In the genomic region with DNA sequence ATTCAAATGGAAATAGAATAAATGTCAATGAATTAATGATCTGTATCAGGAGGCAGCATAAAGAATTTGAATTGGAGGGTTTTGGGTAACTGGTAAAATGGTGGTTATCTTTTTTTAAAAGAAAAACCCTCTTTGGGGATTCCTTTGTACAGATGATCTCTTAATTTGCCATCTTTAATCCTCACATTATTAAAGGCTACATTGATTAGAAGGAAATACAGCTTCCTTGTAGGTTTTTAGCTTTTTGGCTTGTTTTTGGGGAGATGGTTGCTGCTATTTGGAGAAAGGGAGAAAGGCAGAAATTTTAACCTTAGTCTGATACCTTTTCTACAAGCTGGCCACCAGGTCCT, we compare ENCODE assay signal across 8 cellular contexts. TPM values are rescaled to one million over a fixed set of nuclear protein-coding genes. Genes with fewer than 3 reads are reported as not detected.
DNase-seq lines count a peak whose midpoint lies in the region; ATAC-seq, FAIRE-seq and TF ChIP-seq lines count a peak whose summit lies in the region.

No MANE protein-coding gene starts in this region.

- DNase-seq in Calu3 (no peak), PC-9 (no peak), endothelial cell of umbilical vein (ENCODE audit: low read depth, low spot score) (no peak), NCI-H1930 (lab: John Stamatoyannopoulos, UW) (no peak), NCI-H226 (no peak), HuH-7 (ENCODE audit: low spot score) (no peak)

- CTCF ChIA-PET in Calu3 (lab: Charles Lee) = interaction anchor here (1.1 to 1.6 kb wide), 2 partner anchors 103 to 346 kb away, joined by 3 to 4 read pairs; no protein-coding TSS in a partner anchor
- CTCF ChIA-PET in PC-9 (lab: Charles Lee) = no interaction called here
- CTCF ChIA-PET in endothelial cell of umbilical vein (lab: Charles Lee) = interaction anchor here (1.0 to 6.5 kb wide), 10 partner anchors 9 to 104 kb away, joined by 3 to 62 read pairs (median 6); no protein-coding TSS in a partner anchor

- peaks cover 21% of the 10 kb centered on the region for H3K36me3 Mint-ChIP-seq in Calu3 (ENCODE audit: insufficient read depth, unreplicated experiment)

- no peaks in the 10 kb centered on the region for H3K36me3 ChIP-seq in PC-9 (ENCODE audit: low read depth)
- no peaks in the 10 kb centered on the region for H3K36me3 ChIP-seq in endothelial cell of umbilical vein (ENCODE audit: control insufficient read depth in 2 of 2, extremely low read depth in 1 of 2, insufficient read depth in 2 of 2, low read length in 2 of 2)
- H3K36me3 ChIP-seq in parathyroid adenoma (ENCODE audit: control insufficient read depth, insufficient read depth, low read length) = no peaks in the 10 kb centered on the region

- intact Hi-C loops in Calu3 (cut with micrococcal nuclease; ENCODE audit: unreplicated experiment) = loop anchor here (5.0 kb wide), 1 partner anchor 33 kb away; no protein-coding TSS in a partner anchor
- intact Hi-C loops in PC-9 (cut with micrococcal nuclease; ENCODE audit: unreplicated experiment) = no loop called here
- intact Hi-C loops in endothelial cell of umbilical vein (cut with micrococcal nuclease) = loop anchor here (10.0 kb wide), 1 partner anchor 424 kb away; no protein-coding TSS in a partner anchor

- no peak for FAIRE-seq in endothelial cell of umbilical vein (lab: Jason Lieb, UNC)

- H3K27me3 Mint-ChIP-seq in Calu3 (ENCODE audit: unreplicated experiment) = no peaks in the 10 kb centered on the region

- H3K9me3 ChIP-seq in PC-9 (ENCODE audit: insufficient read depth, low read depth) (no peaks in the 10 kb centered on the region), endothelial cell of umbilical vein (replicated peaks; ENCODE audit: control insufficient read depth, insufficient read depth, low read length) (no peaks in the 10 kb centered on the region), parathyroid adenoma (ENCODE audit: control insufficient read depth, low read length) (no peaks in the 10 kb centered on the region)

- H3K4me1 Mint-ChIP-seq in Calu3 (ENCODE audit: low read depth, unreplicated experiment) = peaks cover 26% of the 10 kb centered on the region

- peak overlapping the region; percentile 76; the same call in 1 of the 2 replicates for H3K4me3 ChIP-seq in PC-9
- H3K4me3 ChIP-seq in endothelial cell of umbilical vein (replicated peaks in 1 of 3; ENCODE audit: insufficient read depth in 1 of 3, low read depth in 1 of 3, low read length in 3 of 3) = peak overlapping the region in 1 of 3 experiments; percentile 9
- peak overlapping the region; percentile 89 for H3K4me3 ChIP-seq in parathyroid adenoma (ENCODE audit: low read depth, low read length)

- H3K9me1 ChIP-seq in endothelial cell of umbilical vein (replicated peaks; ENCODE audit: control insufficient read depth, extremely low read depth, insufficient read depth, low read length) = no peaks in the 10 kb centered on the region

- H3K27me3 ChIP-seq in PC-9 (ENCODE audit: insufficient read depth, low read depth) = no peaks in the 10 kb centered on the region
- no peaks in the 10 kb centered on the region for H3K27me3 ChIP-seq in endothelial cell of umbilical vein (ENCODE audit: control insufficient read depth in 2 of 2, insufficient read depth in 2 of 2, low read length in 2 of 2)
- H3K27me3 ChIP-seq in parathyroid adenoma (ENCODE audit: control insufficient read depth, insufficient read depth, low read length) = no peaks in the 10 kb centered on the region

- peaks cover 15% of the 10 kb centered on the region for H3F3A ChIP-seq in PC-9 (ENCODE audit: insufficient read depth, low read depth)

- H3K27ac Mint-ChIP-seq in Calu3 (ENCODE audit: unreplicated experiment) = peak overlapping the region; percentile 100

- H4K20me1 ChIP-seq in PC-9 (ENCODE audit: insufficient read depth) (no peaks in the 10 kb centered on the region), endothelial cell of umbilical vein (replicated peaks; ENCODE audit: control insufficient read depth, extremely low read depth, insufficient read depth, low read length) (peaks cover 2% of the 10 kb centered on the region)

- BruUV-seq in Calu3 (replicated peaks; lab: Mats Ljungman, UMichigan) (no TSS peak), PC-9 (replicated peaks; lab: Mats Ljungman, UMichigan) (no TSS peak), endothelial cell of umbilical vein (replicated peaks; lab: Mats Ljungman, UMichigan) (no TSS peak)

- H3K9ac ChIP-seq in endothelial cell of umbilical vein (replicated peaks; ENCODE audit: extremely low read depth, insufficient read depth, low read length) (peak overlapping the region; percentile 60), parathyroid adenoma (no peak overlapping the region)

- H3K9me3 Mint-ChIP-seq in Calu3 (ENCODE audit: low read depth, unreplicated experiment) = no peaks in the 10 kb centered on the region

- no peaks in the 10 kb centered on the region for H3K9me2 ChIP-seq in PC-9 (ENCODE audit: insufficient read depth)

- no peak for ATAC-seq in HG03521 (IDR thresholded peaks at IDR 0.05; ENCODE audit: unreplicated experiment)

- TF ChIP-seq CTCF in Calu3 (IDR thresholded peaks at IDR 0.05; ENCODE audit: unreplicated experiment) (no peak), PC-9 (conservative IDR thresholded peaks at IDR 0.05) (no peak), endothelial cell of umbilical vein (IDR thresholded peaks at IDR 0.05; ENCODE audit: extremely low read depth in 1 of 2, insufficient read depth in 1 of 2, low read depth in 1 of 2, low read length in 2 of 2) (no peak), parathyroid adenoma (IDR thresholded peaks at IDR 0.05) (no peak)

- H3K4me1 ChIP-seq in PC-9 (replicated peaks; ENCODE audit: insufficient read depth) (peaks cover 15% of the 10 kb centered on the region), endothelial cell of umbilical vein (ENCODE audit: control insufficient read depth, extremely low read depth, insufficient read depth, low read length) (peaks cover 55% of the 10 kb centered on the region), parathyroid adenoma (no peaks in the 10 kb centered on the region)

- H3K79me2 ChIP-seq in PC-9 (ENCODE audit: low read depth) (no peaks in the 10 kb centered on the region), endothelial cell of umbilical vein (ENCODE audit: control insufficient read depth, insufficient read depth, low read length) (peaks cover 40% of the 10 kb centered on the region), parathyroid adenoma (peaks cover 2% of the 10 kb centered on the region)

- H3K4me3 Mint-ChIP-seq in Calu3 (ENCODE audit: low read depth, unreplicated experiment) = peak overlapping the region; percentile 95

- POLR2A ChIA-PET in PC-9 (lab: Charles Lee; ENCODE audit: unreplicated experiment) (interaction anchor here (0.6 kb wide), 1 partner anchor 58 kb away, joined by 3 read pairs; no protein-coding TSS in a partner anchor), endothelial cell of umbilical vein (lab: Charles Lee) (interaction anchor here (1.2 to 2.3 kb wide), 2 partner anchors 11 kb away, joined by 4 to 14 read pairs; no protein-coding TSS in a partner anchor)

- H3K4me2 ChIP-seq in PC-9 (peak overlapping the region; percentile 95), endothelial cell of umbilical vein (ENCODE audit: insufficient read depth, low read length) (peak overlapping the region; percentile 49), parathyroid adenoma (ENCODE audit: low read length) (peak overlapping the region; percentile 89)

- dilution Hi-C loops in endothelial cell of umbilical vein (cut with MboI; ENCODE audit: extremely low pct_ligation_motif_present, low sequenced_read_pairs) = no loop called here

- no peak for TF ChIP-seq POLR2A in endothelial cell of umbilical vein (IDR thresholded peaks at IDR 0.05; ENCODE audit: low read depth, low read length)

- peak overlapping the region; percentile 97 for H2AFZ ChIP-seq in PC-9
- H2AFZ ChIP-seq in endothelial cell of umbilical vein (ENCODE audit: low read depth, low read length) = peak overlapping the region; percentile 30
- peak overlapping the region; percentile 79 for H2AFZ ChIP-seq in parathyroid adenoma

- H3K27ac ChIP-seq in PC-9 = no peak overlapping the region
- peak overlapping the region; percentile 80 for H3K27ac ChIP-seq in endothelial cell of umbilical vein (ENCODE audit: insufficient read depth, low read depth, low read length)
- peak overlapping the region; percentile 58 for H3K27ac ChIP-seq in parathyroid adenoma

TF ChIP-seq in endothelial cell of umbilical vein, 7 proteins besides CTCF, POLR2A, EP300 and RAD21:
- no peak for TF ChIP-seq JUN (IDR thresholded peaks at IDR 0.05; ENCODE audit: borderline replicate concordance, insufficient read depth, insufficient read length, low read depth)
- no peak for TF ChIP-seq GATA2 (IDR thresholded peaks at IDR 0.05; ENCODE audit: insufficient read depth, insufficient read length, low read depth, low read length)
- no peak for TF ChIP-seq MYC (IDR thresholded peaks at IDR 0.05; ENCODE audit: low read depth, low read length)
- no peak for TF ChIP-seq EZH2 (IDR thresholded peaks at IDR 0.05; ENCODE audit: borderline replicate concordance, low read depth, low read length, severe bottlenecking)
- TF ChIP-seq MAX (IDR thresholded peaks at IDR 0.05; ENCODE audit: insufficient read depth, insufficient read length) = no peak
- TF ChIP-seq FOS (IDR thresholded peaks at IDR 0.05; ENCODE audit: borderline replicate concordance, insufficient read depth, low read length) = no peak
- no peak for TF ChIP-seq POLR2AphosphoS5 (IDR thresholded peaks at IDR 0.05; ENCODE audit: insufficient read depth, low read depth, low read length)

RNA-seq across cellular contexts. Expression of gene MAPRE2, which starts 0.6 kb away (rescaled TPM):
- 31.4 and 32.9 TPM in 2 replicates for total RNA-seq in Calu3 (2022)
- 9.1 and 10.9 TPM in 2 replicates for total RNA-seq in PC-9 (2021)
- total RNA-seq in endothelial cell of umbilical vein = 111 and 117 TPM in 2 replicates
- polyA plus RNA-seq in endothelial cell of umbilical vein = 141 and 148 TPM in 2 replicates
- 144 and 152 TPM in 2 replicates for polyA plus RNA-seq in endothelial cell of umbilical vein (2011; cell fraction: cytosol; rRNA removed)
- 140 and 156 TPM in 2 replicates for polyA plus RNA-seq in endothelial cell of umbilical vein (2011; cell fraction: nucleus; rRNA removed)
- 85.6 and 119 TPM in 2 replicates for polyA plus RNA-seq in endothelial cell of umbilical vein (2012)
- 256 and 277 TPM in 2 replicates for polyA minus RNA-seq in endothelial cell of umbilical vein
- polyA minus RNA-seq in endothelial cell of umbilical vein (2011; cell fraction: cytosol; rRNA and poly(A)+ RNA removed) = 18.7 TPM
- polyA minus RNA-seq in endothelial cell of umbilical vein (2011; cell fraction: nucleus; rRNA and poly(A)+ RNA removed) = 306 and 317 TPM in 2 replicates

Comparison
In these comparisons a context has a peak if more than half of its experiments do, and no peak if none do; other contexts are left out.
1. H2AFZ ChIP-seq: peak in every context shown above with its lines; median percentile 97 in PC-9; 79 in parathyroid adenoma; 30 in endothelial cell of umbilical vein.